In genomic region chr17:48429638-48430586, GRCh38 we compare ENCODE assay signal across 9 cellular contexts. TPM values are rescaled to one million over a fixed set of nuclear protein-coding genes. Genes with fewer than 3 reads are reported as not detected.
DNase-seq lines count a peak whose midpoint lies in the region; ATAC-seq and TF ChIP-seq lines count a peak whose summit lies in the region.
"Had no signal": no experiment of that assay in that cellular context is flagged by ENCODE, and none has a peak within 500 bp of the region (broad histone marks: within the 10 kb centered on the region; RNA-seq: fewer than 3 reads in every experiment).

Gene SKAP1 (minus strand): TSS chr17:48430214.

- H3K4me3 ChIP-seq in GM06990 (replicated peaks; ENCODE audit: low read depth, low read length) = peak within 1 kb of the TSS; percentile 87
- peak within 1 kb of the TSS; percentile 27 to 46 (median 31) for H3K4me3 ChIP-seq in esophagus muscularis mucosa
- H3K4me3 ChIP-seq in tibial nerve = peak within 1 kb of the TSS in 2 of 4 donors; percentile 11 to 41

- peak within 1 kb of the TSS; percentile 99 for H3K4me3 Mint-ChIP-seq in activated CD4-positive, alpha-beta memory T cell treated with anti-CD3 and anti-CD28 coated beads for 36 hours

- peaks cover 59% of the 10 kb centered on the region for H3K4me1 Mint-ChIP-seq in activated CD4-positive, alpha-beta memory T cell treated with anti-CD3 and anti-CD28 coated beads for 36 hours (ENCODE audit: low read depth)

- CTCF ChIA-PET in activated CD4-positive, alpha-beta memory T cell treated with anti-CD3 and anti-CD28 coated beads for 36 hours (lab: Charles Lee) = interaction anchor here (1.8 kb wide), 1 partner anchor 27 kb away, joined by 4 read pairs; no protein-coding TSS in a partner anchor

- no peaks in the 10 kb centered on the region for H3K9me3 Mint-ChIP-seq in activated CD4-positive, alpha-beta memory T cell treated with anti-CD3 and anti-CD28 coated beads for 36 hours

- peaks cover 17% of the 10 kb centered on the region for H3K36me3 Mint-ChIP-seq in activated CD4-positive, alpha-beta memory T cell treated with anti-CD3 and anti-CD28 coated beads for 36 hours

- ATAC-seq in HG02870 (IDR thresholded peaks at IDR 0.05; ENCODE audit: unreplicated experiment) (peak; percentile 48), HG03457 (IDR thresholded peaks at IDR 0.05; ENCODE audit: unreplicated experiment) (no peak)

- TF ChIP-seq CTCF in GM06990 (IDR thresholded peaks at IDR 0.05; ENCODE audit: insufficient read depth, low read length, poor library complexity, severe bottlenecking) = no peak
- TF ChIP-seq CTCF in esophagus muscularis mucosa (IDR thresholded peaks at IDR 0.05) = no peak
- TF ChIP-seq CTCF in tibial nerve (IDR thresholded peaks at IDR 0.05) = no peak

- H3K27me3 Mint-ChIP-seq in activated CD4-positive, alpha-beta memory T cell treated with anti-CD3 and anti-CD28 coated beads for 36 hours = no peaks in the 10 kb centered on the region

- TF ChIP-seq POLR2A in esophagus muscularis mucosa (IDR thresholded peaks at IDR 0.05; ENCODE audit: low read depth) (no peak), tibial nerve (IDR thresholded peaks at IDR 0.05) (no peak)

- no peaks in the 10 kb centered on the region for H3K36me3 ChIP-seq in GM06990 (ENCODE audit: control insufficient read depth, insufficient read depth, low read length)
- no peaks in the 10 kb centered on the region for H3K36me3 ChIP-seq in esophagus muscularis mucosa
- no peaks in the 10 kb centered on the region for H3K36me3 ChIP-seq in tibial nerve

- H3K4me1 ChIP-seq in esophagus muscularis mucosa = peaks cover 0 to 8% (median 6%) of the 10 kb centered on the region in 4 donors
- peaks cover 0 to 6% (median 0%) of the 10 kb centered on the region in 4 donors for H3K4me1 ChIP-seq in tibial nerve

- WGBS in esophagus muscularis mucosa = 25% methylated on average over 39 of the region's 65 CpGs
- WGBS in tibial nerve, 2 donors = 23 to 28% methylated on average over 30 to 48 of the region's 65 CpGs

- H3K9me3 ChIP-seq in esophagus muscularis mucosa (no peaks in the 10 kb centered on the region), tibial nerve (no peaks in the 10 kb centered on the region)

- H3K27me3 ChIP-seq in GM06990 (replicated peaks; ENCODE audit: control insufficient read depth, insufficient read depth, low read length) = no peaks in the 10 kb centered on the region
- H3K27me3 ChIP-seq in esophagus muscularis mucosa = peaks cover 0 to 70% (median 18%) of the 10 kb centered on the region in 4 donors
- peaks cover 0 to 68% of the 10 kb centered on the region in 2 donors for H3K27me3 ChIP-seq in tibial nerve

- POLR2A ChIA-PET in activated CD4-positive, alpha-beta memory T cell treated with anti-CD3 and anti-CD28 coated beads for 36 hours (lab: Charles Lee) = interaction anchor here (0.6 kb wide), 1 partner anchor 17 kb away, joined by 3 read pairs; no protein-coding TSS in a partner anchor

- no peak within 1 kb of the TSS for H3K27ac ChIP-seq in esophagus muscularis mucosa (replicated peaks in 1 of 4)
- peak within 1 kb of the TSS in 1 of 4 donors; percentile 59 for H3K27ac ChIP-seq in tibial nerve

- H3K27ac Mint-ChIP-seq in activated CD4-positive, alpha-beta memory T cell treated with anti-CD3 and anti-CD28 coated beads for 36 hours = peak within 1 kb of the TSS; percentile 98

- TF ChIP-seq EP300 in esophagus muscularis mucosa (IDR thresholded peaks at IDR 0.05) = no peak
- TF ChIP-seq EP300 in tibial nerve (IDR thresholded peaks at IDR 0.05) = no peak

- intact Hi-C loops in activated CD4-positive, alpha-beta memory T cell treated with anti-CD3 and anti-CD28 coated beads for 36 hours (cut with micrococcal nuclease) = no loop called here
- intact Hi-C loops in esophagus muscularis mucosa (cut with DNase I) = no loop called here

- peak; percentile 83 for DNase-seq in GM06990 (ENCODE audit: extremely low read depth, insufficient read length)
- peak; percentile 73 for DNase-seq in activated CD4-positive, alpha-beta memory T cell treated with anti-CD3 and anti-CD28 coated beads for 36 hours
- DNase-seq in esophagus muscularis mucosa (ENCODE audit: extremely low spot score) = no peak
- DNase-seq in stimulated activated CD4-positive, alpha-beta T cell treated with anti-CD3 and anti-CD28 coated beads, Interleukin-2, amount 100 ng/mL, for 24 hours = peak; percentile 73 to 77
- DNase-seq in tibial nerve (ENCODE audit: low spot score in 2 of 2) = no peak
- no peak for DNase-seq in Ammon's horn (ENCODE audit: low spot score)

RNA-seq across cellular contexts. Expression of gene SKAP1, which starts in this region (rescaled TPM):
- 10 to 100 TPM; 71.7 to 77.6 TPM for total RNA-seq in activated CD4-positive, alpha-beta memory T cell treated with anti-CD3 and anti-CD28 coated beads for 36 hours
- total RNA-seq in esophagus muscularis mucosa = 1 to 10 TPM; 1.1 to 1.7 (median 1.2) TPM
- total RNA-seq in tibial nerve = 1 to 10 TPM in 3 of 4 donors, under 1 TPM in 1; 0.59 to 2.0 (median 1.3) TPM
- total RNA-seq: fibroblast of villous mesenchyme had no signal

Comparison
In these comparisons a context has a peak if more than half of its experiments do, and no peak if none do; other contexts are left out.
1. RNA of gene SKAP1 (total RNA-seq): 71.7 to 77.6 TPM in activated CD4-positive, alpha-beta memory T cell treated with anti-CD3 and anti-CD28 coated beads for 36 hours; 0.59 to 2.0 TPM in tibial nerve and 1.1 to 1.7 TPM in esophagus muscularis mucosa; every median in the first group is over 10 times any median in the second.
2. DNase-seq: peak in GM06990 (single experiment), activated CD4-positive, alpha-beta memory T cell treated with anti-CD3 and anti-CD28 coated beads for 36 hours (single experiment) and stimulated activated CD4-positive, alpha-beta T cell treated with anti-CD3 and anti-CD28 coated beads, Interleukin-2, amount 100 ng/mL, for 24 hours (2 of 2); none in esophagus muscularis mucosa (single experiment), tibial nerve (0 of 2) and Ammon's horn (single experiment).